Comparison of ENCODE assay signal across 8 cellular contexts in genomic region chr16:12340151-12340733, GRCh38.
A peak's percentile ranks its signal among the peaks of the same experiment; 100 is the strongest.
DNase-seq lines count a peak whose midpoint lies in the region; ATAC-seq lines count a peak whose summit lies in the region.

No MANE protein-coding gene starts in this region.

- no peaks in the 10 kb centered on the region for H3K4me1 Mint-ChIP-seq in activated T-helper 1 cell treated with anti-CD3 and anti-CD28 coated beads, Interleukin-12 subunit alpha, Interleukin-12 subunit beta, Interleukin-2, Interleukin-4 antibody, amounts not matched to agents 30 ng/mL and 10 ng/mL and 1 ng/mL, durations not matched to agents 14 hours and 24 hours and 36 hours (ENCODE audit: low read depth)

- intact Hi-C loops in activated T-helper 1 cell treated with anti-CD3 and anti-CD28 coated beads, Interleukin-12 subunit alpha, Interleukin-12 subunit beta, Interleukin-2, Interleukin-4 antibody, amounts not matched to agents 30 ng/mL and 10 ng/mL and 1 ng/mL, durations not matched to agents 14 hours and 24 hours and 36 hours (cut with micrococcal nuclease): no loop called here
- intact Hi-C loops in left colon (cut with DNase I, micrococcal nuclease): no loop called here

- no peaks in the 10 kb centered on the region for H3K27me3 Mint-ChIP-seq in activated T-helper 1 cell treated with anti-CD3 and anti-CD28 coated beads, Interleukin-12 subunit alpha, Interleukin-12 subunit beta, Interleukin-2, Interleukin-4 antibody, amounts not matched to agents 30 ng/mL and 10 ng/mL and 1 ng/mL, durations not matched to agents 14 hours and 24 hours and 36 hours (ENCODE audit: insufficient read depth)

- H3K27ac Mint-ChIP-seq in activated T-helper 1 cell treated with anti-CD3 and anti-CD28 coated beads, Interleukin-12 subunit alpha, Interleukin-12 subunit beta, Interleukin-2, Interleukin-4 antibody, amounts not matched to agents 30 ng/mL and 10 ng/mL and 1 ng/mL, durations not matched to agents 14 hours and 24 hours and 36 hours: no peak overlapping the region

- peak; percentile 80 for ATAC-seq in left colon
- no peak for ATAC-seq in GM19467 (IDR thresholded peaks at IDR 0.05; ENCODE audit: unreplicated experiment)

- H3K9me3 Mint-ChIP-seq in activated T-helper 1 cell treated with anti-CD3 and anti-CD28 coated beads, Interleukin-12 subunit alpha, Interleukin-12 subunit beta, Interleukin-2, Interleukin-4 antibody, amounts not matched to agents 30 ng/mL and 10 ng/mL and 1 ng/mL, durations not matched to agents 14 hours and 24 hours and 36 hours: no peaks in the 10 kb centered on the region

- H3K4me3 Mint-ChIP-seq in activated T-helper 1 cell treated with anti-CD3 and anti-CD28 coated beads, Interleukin-12 subunit alpha, Interleukin-12 subunit beta, Interleukin-2, Interleukin-4 antibody, amounts not matched to agents 30 ng/mL and 10 ng/mL and 1 ng/mL, durations not matched to agents 14 hours and 24 hours and 36 hours: no peak overlapping the region

- DNase-seq in NCI-H524 (lab: John Stamatoyannopoulos, UW) (peak; percentile 11 to 45), NCI-H524 treated with DMSO at 0.1 percent for 48 hours (lab: John Stamatoyannopoulos, UW) (no peak), NCI-H146 treated with DMSO at 0.1 percent for 48 hours (lab: John Stamatoyannopoulos, UW; ENCODE audit: unreplicated experiment) (peak; percentile 75), left colon (peak in 1 of 2 donors; percentile 75), NOMO-1 treated with DMSO at 0.1 percent for 48 hours (lab: John Stamatoyannopoulos, UW; ENCODE audit: unreplicated experiment) (no peak), ecto neural progenitor cell (ENCODE audit: low spot score) (no peak)
- peak; percentile 2 for DNase-seq in activated T-helper 1 cell treated with anti-CD3 and anti-CD28 coated beads, Interleukin-12 subunit alpha, Interleukin-12 subunit beta, Interleukin-2, Interleukin-4 antibody, amounts not matched to agents 30 ng/mL and 10 ng/mL and 1 ng/mL, durations not matched to agents 14 hours and 24 hours and 36 hours (ENCODE audit: low spot score)

- no peaks in the 10 kb centered on the region for H3K36me3 Mint-ChIP-seq in activated T-helper 1 cell treated with anti-CD3 and anti-CD28 coated beads, Interleukin-12 subunit alpha, Interleukin-12 subunit beta, Interleukin-2, Interleukin-4 antibody, amounts not matched to agents 30 ng/mL and 10 ng/mL and 1 ng/mL, durations not matched to agents 14 hours and 24 hours and 36 hours (ENCODE audit: low read depth)

Comparison
In these comparisons a context has a peak if more than half of its experiments do, and no peak if none do; other contexts are left out.
1. DNase-seq: peak in NCI-H524 (2 of 2), NCI-H146 treated with DMSO at 0.1 percent for 48 hours (single experiment) and activated T-helper 1 cell treated with anti-CD3 and anti-CD28 coated beads, Interleukin-12 subunit alpha, Interleukin-12 subunit beta, Interleukin-2, Interleukin-4 antibody, amounts not matched to agents 30 ng/mL and 10 ng/mL and 1 ng/mL, durations not matched to agents 14 hours and 24 hours and 36 hours (single experiment); none in NCI-H524 treated with DMSO at 0.1 percent for 48 hours (single experiment), NOMO-1 treated with DMSO at 0.1 percent for 48 hours (single experiment) and ecto neural progenitor cell (single experiment).